1 cellular context compared by ENCODE assay signal in genomic region chr22:40077646-40078016, GRCh38.
TF ChIP-seq lines count a peak whose summit lies in the region.

No MANE protein-coding gene starts in this region.

TF ChIP-seq in K562, 482 proteins besides CTCF, POLR2A, EP300 and RAD21:
- TF ChIP-seq ILF3 (IDR thresholded peaks at IDR 0.05; ENCODE audit: borderline replicate concordance) (no peak), NR2C2 (CRISPR knock-in tag; IDR thresholded peaks at IDR 0.05) (no peak), NR2C2 (tag; IDR thresholded peaks at IDR 0.05) (no peak), ZBTB12 (CRISPR knock-in tag; IDR thresholded peaks at IDR 0.05) (no peak), SMAD1 (IDR thresholded peaks at IDR 0.05; ENCODE audit: low read depth, low read length, partially characterized antibody) (no peak), CCAR2 (IDR thresholded peaks at IDR 0.05; ENCODE audit: low read depth, low read length) (no peak), CEBPZ (IDR thresholded peaks at IDR 0.05; ENCODE audit: borderline replicate concordance, low read depth, low read length) (no peak), ZFPM2 (CRISPR knock-in tag; IDR thresholded peaks at IDR 0.05) (no peak), EP400 (IDR thresholded peaks at IDR 0.05) (no peak), ZKSCAN3 (CRISPR knock-in tag; IDR thresholded peaks at IDR 0.05) (no peak), ZNF518B (CRISPR knock-in tag; IDR thresholded peaks at IDR 0.05) (no peak), POLR3A (IDR thresholded peaks at IDR 0.05; ENCODE audit: borderline replicate concordance, extremely low read depth, insufficient read depth, insufficient read length) (no peak), KDM1A (IDR thresholded peaks at IDR 0.05) (no peak), ZSCAN29 (IDR thresholded peaks at IDR 0.05) (no peak), SIRT6 (IDR thresholded peaks at IDR 0.05; ENCODE audit: low read depth, low read length) (no peak), ZNF785 (CRISPR knock-in tag; IDR thresholded peaks at IDR 0.05) (no peak), HEY1 (CRISPR knock-in tag; IDR thresholded peaks at IDR 0.05; ENCODE audit: borderline replicate concordance) (no peak), DPF2 (IDR thresholded peaks at IDR 0.05) (no peak), ZNF277 (CRISPR knock-in tag; IDR thresholded peaks at IDR 0.05; ENCODE audit: borderline replicate concordance) (no peak)
